In genomic region chr14:59217011-59217410, GRCh38 we compare ENCODE assay signal across 14 cellular contexts. TPM values are rescaled to one million over a fixed set of nuclear protein-coding genes. Genes with fewer than 3 reads are reported as not detected.
DNase-seq lines count a peak whose midpoint lies in the region; ATAC-seq and TF ChIP-seq lines count a peak whose summit lies in the region.
"Had no signal": no experiment of that assay in that cellular context is flagged by ENCODE, and none has a peak within 500 bp of the region (broad histone marks: within the 10 kb centered on the region; RNA-seq: fewer than 3 reads in every experiment).

No MANE protein-coding gene starts in this region.

- H3K9me3 ChIP-seq in H9 (ENCODE audit: control insufficient read depth, low read depth, low read length) = no peaks in the 10 kb centered on the region
- no peaks in the 10 kb centered on the region for H3K9me3 ChIP-seq in subcutaneous abdominal adipose tissue (ENCODE audit: control insufficient read depth in 5 of 5, low read length in 5 of 5)
- H3K9me3 ChIP-seq: Caco-2 had no signal

- H3K23me2 ChIP-seq in H9 (ENCODE audit: insufficient read length, low read depth, low read length, poor library complexity, severe bottlenecking) = no peaks in the 10 kb centered on the region

- H3K4me2 ChIP-seq in H9 (ENCODE audit: insufficient read depth, insufficient read length, low read length) = no peak overlapping the region

- no peak overlapping the region for H2AFZ ChIP-seq in H9 (ENCODE audit: low read length)

- no peaks in the 10 kb centered on the region for H3K79me1 ChIP-seq in H9 (ENCODE audit: insufficient read depth, low read depth, low read length, poor library complexity, severe bottlenecking)

- H2BK15ac ChIP-seq in H9 (ENCODE audit: low read depth, low read length) = no peak overlapping the region

- H2BK120ac ChIP-seq in H9 (ENCODE audit: low read depth, low read length, poor library complexity, severe bottlenecking) = no peak overlapping the region

- H3K23ac ChIP-seq in H9 (ENCODE audit: insufficient read length, low read depth, low read length) = no peak overlapping the region

- no peaks in the 10 kb centered on the region for H4K20me1 ChIP-seq in H9 (ENCODE audit: control insufficient read depth, insufficient read depth, insufficient read length)

- no peaks in the 10 kb centered on the region for H3K36me3 Mint-ChIP-seq in H9 (ENCODE audit: insufficient read depth in 1 of 3, low read depth in 3 of 3)

- TF ChIP-seq CTCF in H9 (conservative IDR thresholded peaks at IDR 0.05) = no peak
- TF ChIP-seq CTCF in astrocyte of the cerebellum (IDR thresholded peaks at IDR 0.05; ENCODE audit: low read depth, low read length, missing control alignments) = no peak

- in situ Hi-C loops in astrocyte of the cerebellum (cut with HindIII; ENCODE audit: low sequenced_read_pairs) = no loop called here

- H2BK5ac ChIP-seq in H9 (ENCODE audit: insufficient read length, low read length) = no peak overlapping the region

- H2BK12ac ChIP-seq in H9 (ENCODE audit: insufficient read length, low read depth, low read length) = no peak overlapping the region

- H3K27me3 ChIP-seq in H9 (ENCODE audit: insufficient read depth, low read length) (no peaks in the 10 kb centered on the region), subcutaneous abdominal adipose tissue (ENCODE audit: control insufficient read depth in 5 of 5, insufficient read depth in 4 of 5, low read length in 5 of 5) (no peaks in the 10 kb centered on the region)

- H3K4ac ChIP-seq in H9 (ENCODE audit: low read depth, low read length) = no peak overlapping the region

- peaks cover 37 to 40% of the 10 kb centered on the region in 2 experiments for H3K4me1 Mint-ChIP-seq in H9

- H3K4me1 ChIP-seq in H9 (ENCODE audit: insufficient read depth, low read length) (peaks cover 12% of the 10 kb centered on the region), subcutaneous abdominal adipose tissue (ENCODE audit: control insufficient read depth in 5 of 5, insufficient read depth in 5 of 5, low read length in 5 of 5) (peaks cover 0 to 64% (median 51%) of the 10 kb centered on the region in 5 donors)

- no peak overlapping the region for H3K14ac ChIP-seq in H9 (ENCODE audit: insufficient read depth, low read length)

- H3K56ac ChIP-seq in H9 (ENCODE audit: insufficient read length, low read depth, low read length) = no peak overlapping the region

- no peaks in the 10 kb centered on the region for H3K79me2 ChIP-seq in H9 (ENCODE audit: insufficient read depth, low read length)

- H3K27ac Mint-ChIP-seq in H9 = peak overlapping the region; percentile 41 to 92 (median 79); a peak in 4 of 7 replicates

- H3K9ac ChIP-seq in H9 (ENCODE audit: extremely low read depth, insufficient read length, low read length) = no peak overlapping the region
- no peak overlapping the region for H3K9ac ChIP-seq in subcutaneous abdominal adipose tissue (ENCODE audit: low read length in 5 of 5)

- no peak overlapping the region for H3K18ac ChIP-seq in H9 (ENCODE audit: insufficient read length, low read depth, low read length)

- DNase-seq in H9 = no peak
- DNase-seq in astrocyte of the cerebellum (ENCODE audit: low read depth) = peak; percentile 48
- DNase-seq in myocyte (ENCODE audit: low read depth) = peak; percentile 17
- DNase-seq in NCI-H187 treated with DMSO at 0.1 percent for 48 hours (lab: John Stamatoyannopoulos, UW) = no peak
- no peak for DNase-seq in A172 (ENCODE audit: low spot score)
- DNase-seq: AML-193, Caco-2, DMS153, KBM-7, NCI-H1417 treated with DMSO at 0.1 percent for 48 hours, NCI-H2029 treated with DMSO at 0.1 percent for 48 hours, NCI-H510A treated with DMSO at 0.1 percent for 48 hours had no signal

- no peak for ATAC-seq in HG02885 (IDR thresholded peaks at IDR 0.05; ENCODE audit: poor library complexity, unreplicated experiment)

- H3K27me3 Mint-ChIP-seq in H9 (ENCODE audit: low read depth) = no peaks in the 10 kb centered on the region

- no CpG with 5 or more reads among the region's 1 CpG for WGBS in H9 (ENCODE audit: extremely low coverage, insufficient read length, low lambda C conversion rate)

- H4K91ac ChIP-seq in H9 (ENCODE audit: insufficient read length, low read depth, low read length) = no peak overlapping the region

- no peak overlapping the region for H4K8ac ChIP-seq in H9 (replicated peaks; ENCODE audit: insufficient read length, low read depth, low read length)

- no peaks in the 10 kb centered on the region for H3K9me3 Mint-ChIP-seq in H9

- no peak overlapping the region for H3K4me3 Mint-ChIP-seq in H9

- H2AK5ac ChIP-seq in H9 (ENCODE audit: insufficient read length, low read length) = no peak overlapping the region

- no peak overlapping the region for H2BK20ac ChIP-seq in H9 (ENCODE audit: low read depth, low read length, poor library complexity, severe bottlenecking)

- no peak overlapping the region for H3K27ac ChIP-seq in H9 (ENCODE audit: insufficient read length, low read depth, low read length)
- peak overlapping the region; percentile 26 for H3K27ac ChIP-seq in subcutaneous abdominal adipose tissue (ENCODE audit: low read depth, low read length)

- H4K5ac ChIP-seq in H9 (ENCODE audit: insufficient read length, low read depth, low read length) = no peak overlapping the region

- H3K4me3 ChIP-seq in astrocyte of the cerebellum (ENCODE audit: low read depth, low read length) (no peak overlapping the region), subcutaneous abdominal adipose tissue (ENCODE audit: low read depth in 1 of 5, low read length in 5 of 5) (no peak overlapping the region)

- no peaks in the 10 kb centered on the region for H3K36me3 ChIP-seq in subcutaneous abdominal adipose tissue (ENCODE audit: control insufficient read depth in 5 of 5, insufficient read depth in 5 of 5, low read length in 5 of 5)

- H3T11ph ChIP-seq in H9 (ENCODE audit: low read length) = no peak overlapping the region

RNA-seq across cellular contexts. Expression of gene DAAM1, which starts 28.5 kb away (rescaled TPM):
- total RNA-seq in H9 (2021) = 19.5 and 21.7 TPM in 2 replicates
- 16.8 and 30.1 TPM in 2 replicates for total RNA-seq in myocyte
- polyA plus RNA-seq in myocyte (2012) = 10.6 TPM
- 2.8 and 2.9 TPM in 2 replicates for total RNA-seq in A172 (2014; rRNA removed; shearing (Covaris generic))

Comparison
In these comparisons a context has a peak if more than half of its experiments do, and no peak if none do; other contexts are left out.
1. DNase-seq: peak in astrocyte of the cerebellum (single experiment) and myocyte (single experiment); none in H9 (single experiment), NCI-H187 treated with DMSO at 0.1 percent for 48 hours (single experiment) and A172 (single experiment).